ENCODE assay signal across 9 cellular contexts in genomic region chr16:74373847-74374184, GRCh38. TPM values are rescaled to one million over a fixed set of nuclear protein-coding genes. Genes with fewer than 3 reads are reported as not detected.
DNase-seq lines count a peak whose midpoint lies in the region; ATAC-seq, FAIRE-seq and TF ChIP-seq lines count a peak whose summit lies in the region.
"Not testable (repeated sequence)": the region's sequence is repeated elsewhere in the genome, so short reads cannot be mapped to it uniquely, and the experiment has no call there.
"Had no signal": no experiment of that assay in that cellular context is flagged by ENCODE, and none has a peak within 500 bp of the region (broad histone marks: within the 10 kb centered on the region; RNA-seq: fewer than 3 reads in every experiment).

No MANE protein-coding gene starts in this region.

- not testable (repeated sequence) for H3K27ac ChIP-seq in CD4-positive, alpha-beta T cell (ENCODE audit: low read depth, low read length); endodermal cell (ENCODE audit: low read depth, low read length); kidney (ENCODE audit: low read depth in 2 of 2, low read length in 2 of 2)

- H3K27ac Mint-ChIP-seq in CD4-positive, alpha-beta T cell = peak overlapping the region; percentile 69
- peak overlapping the region; percentile 79 for H3K27ac Mint-ChIP-seq in T-helper 17 cell
- H3K27ac Mint-ChIP-seq in endodermal cell = not testable (repeated sequence)

- not testable (repeated sequence) for H3K27me3 ChIP-seq in CD4-positive, alpha-beta T cell (ENCODE audit: control insufficient read depth, insufficient read depth, low read length); endodermal cell (ENCODE audit: control insufficient read depth, insufficient read depth, low read length, poor library complexity, severe bottlenecking)

- not testable (repeated sequence) for H3K4me3 Mint-ChIP-seq in CD4-positive, alpha-beta T cell; T-helper 17 cell; endodermal cell

- H3K36me3 ChIP-seq in endodermal cell (ENCODE audit: control insufficient read depth, insufficient read depth, low read length); kidney (ENCODE audit: control insufficient read depth in 1 of 2, insufficient read depth in 2 of 2, low read length in 2 of 2): not testable (repeated sequence)

- not testable (repeated sequence) for FAIRE-seq in kidney (lab: Jason Lieb, UNC)

- not testable (repeated sequence) for DNase-seq in CD4-positive, alpha-beta T cell; T-helper 17 cell
- DNase-seq in endodermal cell (peak; percentile 34), kidney (peak; percentile 38)

- not testable (repeated sequence) for H3K4me1 Mint-ChIP-seq in CD4-positive, alpha-beta T cell (ENCODE audit: low read depth); T-helper 17 cell; endodermal cell

- H3K9me3 Mint-ChIP-seq in CD4-positive, alpha-beta T cell; endodermal cell: not testable (repeated sequence)

- not testable (repeated sequence) for ATAC-seq in CD4-positive, alpha-beta T cell (ENCODE audit: poor library complexity); T-helper 17 cell

- not testable (repeated sequence) for H3K9ac ChIP-seq in endodermal cell (ENCODE audit: extremely low read depth, low read length, poor library complexity, severe bottlenecking); kidney (ENCODE audit: low read length in 2 of 2)

- not testable (repeated sequence) for TF ChIP-seq CTCF in CD4-positive, alpha-beta T cell (IDR thresholded peaks at IDR 0.05); endodermal cell (conservative IDR thresholded peaks at IDR 0.05); kidney (IDR thresholded peaks at IDR 0.05; ENCODE audit: borderline replicate concordance, extremely low read depth, insufficient read depth)

- CTCF ChIA-PET in CD4-positive, alpha-beta T cell (lab: Charles Lee) = interaction anchor here (0.5 kb wide), 1 partner anchor 19 kb away, joined by 3 read pairs; no protein-coding TSS in a partner anchor

- POLR2A ChIA-PET in CD4-positive, alpha-beta T cell (lab: Charles Lee) = interaction anchor here (0.6 kb wide), 1 partner anchor 17 kb away, joined by 4 read pairs; no protein-coding TSS in a partner anchor

- not testable (repeated sequence) for H3K36me3 Mint-ChIP-seq in CD4-positive, alpha-beta T cell (ENCODE audit: low read depth); T-helper 17 cell (ENCODE audit: low read depth); endodermal cell (ENCODE audit: low read depth)

- not testable (repeated sequence) for H3K9me3 ChIP-seq in CD4-positive, alpha-beta T cell (ENCODE audit: control insufficient read depth, low read length); T-helper 17 cell (ENCODE audit: control insufficient read depth, low read length, poor library complexity, severe bottlenecking); endodermal cell (ENCODE audit: control insufficient read depth, low read length); kidney (ENCODE audit: control insufficient read depth in 1 of 2, low read length in 2 of 2)

- not testable (repeated sequence) for H3K4me1 ChIP-seq in endodermal cell (ENCODE audit: control insufficient read depth, insufficient read depth, low read length); kidney (ENCODE audit: control insufficient read depth in 1 of 2, insufficient read depth in 1 of 2, low read depth in 1 of 2, low read length in 2 of 2)

- H3K27me3 Mint-ChIP-seq in CD4-positive, alpha-beta T cell; T-helper 17 cell; endodermal cell (ENCODE audit: insufficient read depth): not testable (repeated sequence)

- not testable (repeated sequence) for H3K4me3 ChIP-seq in endodermal cell (ENCODE audit: low read length); kidney (ENCODE audit: low read length in 2 of 2)

- 94 to 96% methylated on average over 8 of the region's 9 CpGs for WGBS in endodermal cell (ENCODE audit: insufficient coverage in 1 of 2, insufficient read length in 1 of 2), 2 experiments

- intact Hi-C loops in CD4-positive, alpha-beta T cell (cut with DNase I, micrococcal nuclease); kidney (cut with DNase I): not testable (repeated sequence)

RNA-seq across cellular contexts. Expression of gene NPIPB15, which starts 2.3 kb away (rescaled TPM):
- total RNA-seq in CD4-positive, alpha-beta T cell = 1 to 10 TPM; 6.0 to 8.3 TPM
- total RNA-seq in T-helper 17 cell (10 to 100 TPM in 1 of 2 donors, 1 to 10 TPM in 1; 6.4 to 12.9 TPM), endodermal cell (1 to 10 TPM in 1 of 2 donors, under 1 TPM in 1; 0.89 to 7.2 TPM), kidney (5.2 TPM)
- 7.3 TPM for polyA plus RNA-seq in endodermal cell (2013, experiment 1 of 2)
- polyA plus RNA-seq in endodermal cell (2013, experiment 2 of 2) = 7.4 TPM
- polyA plus RNA-seq in kidney (ENCODE audit: insufficient read depth, low read depth, low replicate concordance) = not detected
- total RNA-seq: CD8-positive, alpha-beta memory T cell; Daoy; G401 had no signal
- polyA plus RNA-seq: CD14-positive monocyte had no signal

RNA-seq across cellular contexts. Expression of gene CLEC18B, which starts 47.5 kb away (rescaled TPM):
- 1 to 10 TPM; 1.1 TPM for total RNA-seq in CD4-positive, alpha-beta T cell
- total RNA-seq in T-helper 17 cell (1 to 10 TPM; 1.6 to 2.4 TPM), endodermal cell (not detected), kidney (5.3 TPM)
- polyA plus RNA-seq in endodermal cell (2013, experiment 1 of 2) = 65.1 TPM
- polyA plus RNA-seq in endodermal cell (2013, experiment 2 of 2) = 73.1 TPM
- polyA plus RNA-seq in kidney (ENCODE audit: insufficient read depth, low read depth, low replicate concordance) = 46.1 TPM
- total RNA-seq: Daoy had no signal
- polyA plus RNA-seq: CD14-positive monocyte; CD4-positive, alpha-beta memory T cell; CD8-positive, alpha-beta memory T cell had no signal
